ENCODE assay signal across 1 cellular context in genomic region chr7:99897688-99898357, GRCh38.
A peak's percentile ranks its signal among the peaks of the same experiment; 100 is the strongest.
TF ChIP-seq lines count a peak whose summit lies in the region.

No MANE protein-coding gene starts in this region.

TF ChIP-seq in K562, 482 proteins besides CTCF, POLR2A, EP300 and RAD21:
- TF ChIP-seq ZNF23 (CRISPR knock-in tag; IDR thresholded peaks at IDR 0.05), result no peak
- 0 out of 2 replicates have a peak, but pooled peaks have one; percentile 33 for TF ChIP-seq SUPT5H (IDR thresholded peaks at IDR 0.05)
